Comparison of ENCODE assay signal across 8 cellular contexts in the genomic region with DNA sequence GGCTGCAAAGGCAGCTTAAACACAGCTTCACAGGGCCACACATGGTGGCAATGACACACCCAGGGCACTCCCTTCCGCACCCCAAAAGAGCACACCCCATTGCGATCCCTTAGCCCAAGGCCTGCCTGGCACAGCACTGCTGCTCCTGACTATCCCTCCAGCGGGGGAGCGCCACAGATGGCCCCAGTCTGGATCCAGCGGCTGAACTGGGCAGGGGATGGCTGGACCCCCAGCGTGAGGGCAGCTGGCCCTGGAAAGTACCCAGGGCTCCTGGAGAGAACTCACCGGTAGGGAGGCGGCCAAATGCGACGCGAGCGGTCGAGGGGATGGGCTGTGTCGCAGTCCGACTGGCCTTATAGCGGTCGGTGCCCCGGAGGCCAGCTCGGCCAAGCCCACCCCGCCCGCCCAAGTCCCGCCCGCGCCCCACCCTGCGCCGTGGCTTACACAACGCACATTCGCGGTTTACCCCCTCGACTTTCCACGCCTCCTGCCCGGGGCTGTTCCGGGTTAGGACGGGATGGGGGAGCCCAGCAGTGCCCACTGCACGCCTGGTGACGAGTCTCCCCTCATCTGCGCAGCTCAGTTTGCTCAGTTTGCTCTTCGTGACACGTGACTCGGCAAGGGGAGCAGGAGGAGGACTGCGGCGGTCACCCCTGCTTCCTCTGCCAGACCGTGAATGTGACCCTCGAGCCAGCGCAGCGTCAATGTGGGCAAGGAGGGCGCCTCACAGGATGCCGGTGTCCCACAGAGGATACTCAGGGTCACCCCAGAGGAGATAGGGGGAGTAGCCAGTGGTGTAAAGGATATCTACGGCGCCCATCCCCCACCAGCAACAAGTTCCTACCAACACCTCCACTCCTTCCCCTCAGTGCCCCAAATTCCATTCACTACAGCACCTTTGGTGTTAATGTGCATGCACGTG. TPM values are rescaled to one million over a fixed set of nuclear protein-coding genes. Genes with fewer than 3 reads are reported as not detected.
A peak's percentile ranks its signal among the peaks of the same experiment; 100 is the strongest.
DNase-seq lines count a peak whose midpoint lies in the region; ATAC-seq and TF ChIP-seq lines count a peak whose summit lies in the region.

A gene (minus strand): TSS at position 328 of the 922 bp plus-strand sequence. CDS start 652 bp downstream, outside the sequence.

- CTCF ChIA-PET in Calu3 (lab: Charles Lee), result interaction anchor here (0.5 to 6.0 kb wide), 10 partner anchors 9 to 80 kb away, joined by 3 to 117 read pairs (median 4); a partner anchor contains a TSS

- H3K4me3 Mint-ChIP-seq in Calu3 (ENCODE audit: low read depth, unreplicated experiment) (peak within 1 kb of the TSS; percentile 93), nephron progenitor cell (peak within 1 kb of the TSS; percentile 68)

- intact Hi-C loops in Calu3 (cut with micrococcal nuclease; ENCODE audit: unreplicated experiment), result no loop called here

- H3K4me3 ChIP-seq in HL-60 (replicated peaks; ENCODE audit: insufficient read depth, low read length), result peak within 1 kb of the TSS; percentile 38
- peak within 1 kb of the TSS; percentile 73 for H3K4me3 ChIP-seq in SJSA1

- DNase-seq in Calu3 (peak; percentile 96), HL-60 (ENCODE audit: low read depth in 1 of 2, low spot score in 1 of 2) (peak; percentile 70 to 85), SJSA1 (ENCODE audit: low read depth in 1 of 2, low spot score in 2 of 2) (peak; percentile 87 to 96), fibroblast of the conjunctiva (ENCODE audit: low read depth) (peak; percentile 76), nephron progenitor cell (no peak)
- peak; percentile 17 to 71 (median 56) for DNase-seq in activated naive CD4-positive, alpha-beta T cell (lab: John Stamatoyannopoulos, UW)
- peak; percentile 81 for DNase-seq in stimulated activated naive CD4-positive, alpha-beta T cell treated with Interleukin-2 at 50 U/mL for 16 hours (lab: John Stamatoyannopoulos, UW)

- no peaks in the 10 kb centered on the region for H3K9me3 Mint-ChIP-seq in Calu3 (ENCODE audit: low read depth, unreplicated experiment)
- no peaks in the 10 kb centered on the region for H3K9me3 Mint-ChIP-seq in nephron progenitor cell

- H3K27ac Mint-ChIP-seq in Calu3 (ENCODE audit: unreplicated experiment) (peak within 1 kb of the TSS; percentile 77), nephron progenitor cell (no peak within 1 kb of the TSS)

- no peaks in the 10 kb centered on the region for H3K9me3 ChIP-seq in SJSA1 (replicated peaks)

- H3K4me1 ChIP-seq in SJSA1 (replicated peaks), result peaks cover 47% of the 10 kb centered on the region

- H3K4me1 Mint-ChIP-seq in Calu3 (ENCODE audit: low read depth, unreplicated experiment) (peaks cover 76% of the 10 kb centered on the region), nephron progenitor cell (peaks cover 77% of the 10 kb centered on the region)

- TF ChIP-seq CTCF in Calu3 (IDR thresholded peaks at IDR 0.05; ENCODE audit: unreplicated experiment), result no peak
- TF ChIP-seq CTCF in HL-60 (IDR thresholded peaks at IDR 0.05; ENCODE audit: insufficient read depth, low read length), result no peak
- TF ChIP-seq CTCF in nephron progenitor cell (IDR thresholded peaks at IDR 0.05), result no peak

- H3K36me3 Mint-ChIP-seq in Calu3 (ENCODE audit: insufficient read depth, unreplicated experiment), result peaks cover 65% of the 10 kb centered on the region
- no peaks in the 10 kb centered on the region for H3K36me3 Mint-ChIP-seq in nephron progenitor cell (ENCODE audit: low read depth)

- H3K27ac ChIP-seq in HL-60 (replicated peaks), result peak within 1 kb of the TSS; percentile 69
- H3K27ac ChIP-seq in SJSA1, result peak within 1 kb of the TSS; percentile 87

- peaks cover 29% of the 10 kb centered on the region for H3K36me3 ChIP-seq in SJSA1

- H3K27me3 ChIP-seq in HL-60 (ENCODE audit: insufficient read depth, poor library complexity, severe bottlenecking) (no peaks in the 10 kb centered on the region), SJSA1 (replicated peaks) (no peaks in the 10 kb centered on the region)

- BruUV-seq in Calu3 (replicated peaks; lab: Mats Ljungman, UMichigan), result no TSS peak

- H3K27me3 Mint-ChIP-seq in Calu3 (ENCODE audit: unreplicated experiment) (no peaks in the 10 kb centered on the region), nephron progenitor cell (ENCODE audit: low read depth, poor library complexity) (peaks cover under 1% of the 10 kb centered on the region)

- ATAC-seq in HG02840 (IDR thresholded peaks at IDR 0.05; ENCODE audit: low FRiP score, unreplicated experiment), result no peak

RNA-seq across cellular contexts. Expression of the gene that starts here (rescaled TPM):
- 1,521 and 2,023 TPM in 2 replicates for total RNA-seq in Calu3 (2022)
- total RNA-seq in SJSA1 (2014; rRNA removed; shearing (Covaris generic)), result 609 and 771 TPM in 2 replicates
